In the genomic region with DNA sequence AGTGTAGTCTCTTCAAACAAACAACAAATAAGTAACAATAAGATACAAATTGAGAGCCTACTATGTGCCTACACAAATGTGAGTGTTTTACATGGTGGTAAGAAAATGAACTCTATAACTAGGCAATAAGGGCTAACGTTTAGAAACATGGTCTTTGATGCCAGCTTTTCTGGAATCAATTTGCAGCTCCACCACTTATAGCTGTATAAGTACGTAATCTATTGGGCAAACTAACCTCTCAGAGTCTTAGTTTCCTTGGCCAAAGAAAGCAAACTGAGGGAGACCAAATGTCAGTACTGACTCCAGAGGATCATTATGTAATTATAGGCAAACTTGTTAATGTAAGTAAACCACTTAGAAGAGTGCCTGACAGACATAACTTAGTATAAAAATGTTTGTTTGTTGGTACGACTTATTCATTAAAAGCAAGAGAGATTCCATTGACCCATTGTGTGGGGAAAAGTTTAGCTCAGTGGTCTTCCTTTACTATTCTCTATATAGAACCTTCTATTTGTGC, we compare ENCODE assay signal across 19 cellular contexts. TPM values are rescaled to one million over a fixed set of nuclear protein-coding genes. Genes with fewer than 3 reads are reported as not detected.
A peak's percentile ranks its signal among the peaks of the same experiment; 100 is the strongest.
DNase-seq lines count a peak whose midpoint lies in the region; ATAC-seq, FAIRE-seq and TF ChIP-seq lines count a peak whose summit lies in the region.
"Had no signal": no experiment of that assay in that cellular context is flagged by ENCODE, and none has a peak within 500 bp of the region (broad histone marks: within the 10 kb centered on the region; RNA-seq: fewer than 3 reads in every experiment).

No MANE protein-coding gene starts in this region.

- ATAC-seq in GM21619 (IDR thresholded peaks at IDR 0.05; ENCODE audit: unreplicated experiment) = no peak
- ATAC-seq in left cardiac atrium = no peak

- TF ChIP-seq CTCF in HEK293 (tag by site-specific recombination; IDR thresholded peaks at IDR 0.05) (no peak), esophagus squamous epithelium (IDR thresholded peaks at IDR 0.05) (no peak)

- intact Hi-C loops in esophagus squamous epithelium (cut with DNase I) = no loop called here
- intact Hi-C loops in left cardiac atrium (cut with DNase I) = no loop called here

- FAIRE-seq in TTC549 (lab: Jason Lieb, UNC) = peak; percentile 3
- FAIRE-seq: D721Med, GM12891, GM18507, H54 had no signal

- CTCF ChIA-PET in HEK293 (lab: Yijun Ruan, JAX) = interaction anchor here (1.1 kb wide), 1 partner anchor 49 kb away, joined by 3 read pairs; no protein-coding TSS in a partner anchor

- H3K4me1 ChIP-seq in HEK293 (ENCODE audit: control insufficient read depth, insufficient read depth, low read length) = 0 out of 2 replicates have a peak, but pooled peaks cover 2% of the 10 kb centered on the region
- no peaks in the 10 kb centered on the region for H3K4me1 ChIP-seq in esophagus squamous epithelium
- H3K4me1 ChIP-seq: BLaER1 had no signal

- H3K4me3 ChIP-seq in HEK293 (ENCODE audit: low read depth, low read length) (no peak overlapping the region), esophagus squamous epithelium (no peak overlapping the region)
- H3K4me3 ChIP-seq: BLaER1, HAP-1 had no signal

- H3K27ac ChIP-seq in HEK293 (ENCODE audit: extremely low read depth, low read depth, low read length) = no peak overlapping the region
- H3K27ac ChIP-seq in esophagus squamous epithelium = no peak overlapping the region
- H3K27ac ChIP-seq: BLaER1, C4-2B had no signal

- H3K9me3 ChIP-seq in HEK293 (ENCODE audit: control insufficient read depth, insufficient read depth, low read depth, low read length) (no peaks in the 10 kb centered on the region), esophagus squamous epithelium (no peaks in the 10 kb centered on the region)
- H3K9me3 ChIP-seq: BLaER1, HAP-1 had no signal

- peaks cover 0 to 3% (median 0%) of the 10 kb centered on the region in 4 donors for H3K27me3 ChIP-seq in esophagus squamous epithelium
- H3K27me3 ChIP-seq: BLaER1 had no signal

- POLR2A ChIA-PET in HEK293 (lab: Yijun Ruan, JAX) = no interaction called here

- TF ChIP-seq POLR2A in esophagus squamous epithelium (IDR thresholded peaks at IDR 0.05) = no peak

- peak; percentile 65 for DNase-seq in fibroblast of peridontal ligament (ENCODE audit: extremely low read depth)
- DNase-seq in esophagus squamous epithelium (lab: John Stamatoyannopoulos, UW) = no peak
- no peak for DNase-seq in left cardiac atrium
- DNase-seq: CD4-positive, CD25-positive, alpha-beta regulatory T cell; CD8-positive, alpha-beta memory T cell; DMS53; DMS79 treated with DMSO at 0.1 percent for 48 hours; GF-D8; GOT3 had no signal

- no peaks in the 10 kb centered on the region for H3K36me3 ChIP-seq in HEK293 (ENCODE audit: control insufficient read depth in 2 of 2, insufficient read depth in 1 of 2, low read length in 2 of 2)
- H3K36me3 ChIP-seq in esophagus squamous epithelium = no peaks in the 10 kb centered on the region
- H3K36me3 ChIP-seq: BLaER1, HAP-1 had no signal

- WGBS in esophagus squamous epithelium, 2 donors = 80 to 83% methylated on average over 3 of the region's 3 CpGs

TF ChIP-seq in HEK293, 187 proteins besides CTCF, POLR2A, EP300 and RAD21:
- TF ChIP-seq ZNF404 (tag by site-specific recombination; IDR thresholded peaks at IDR 0.05) = no peak
- TF ChIP-seq, protein P1, sequence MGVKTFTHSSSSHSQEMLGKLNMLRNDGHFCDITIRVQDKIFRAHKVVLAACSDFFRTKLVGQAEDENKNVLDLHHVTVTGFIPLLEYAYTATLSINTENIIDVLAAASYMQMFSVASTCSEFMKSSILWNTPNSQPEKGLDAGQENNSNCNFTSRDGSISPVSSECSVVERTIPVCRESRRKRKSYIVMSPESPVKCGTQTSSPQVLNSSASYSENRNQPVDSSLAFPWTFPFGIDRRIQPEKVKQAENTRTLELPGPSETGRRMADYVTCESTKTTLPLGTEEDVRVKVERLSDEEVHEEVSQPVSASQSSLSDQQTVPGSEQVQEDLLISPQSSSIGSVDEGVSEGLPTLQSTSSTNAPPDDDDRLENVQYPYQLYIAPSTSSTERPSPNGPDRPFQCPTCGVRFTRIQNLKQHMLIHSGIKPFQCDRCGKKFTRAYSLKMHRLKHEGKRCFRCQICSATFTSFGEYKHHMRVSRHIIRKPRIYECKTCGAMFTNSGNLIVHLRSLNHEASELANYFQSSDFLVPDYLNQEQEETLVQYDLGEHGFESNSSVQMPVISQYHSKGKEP (tag by site-specific recombination; IDR thresholded peaks at IDR 0.05) = peak; percentile 38; the same call in 1 of the 2 replicates
- TF ChIP-seq, protein P2, sequence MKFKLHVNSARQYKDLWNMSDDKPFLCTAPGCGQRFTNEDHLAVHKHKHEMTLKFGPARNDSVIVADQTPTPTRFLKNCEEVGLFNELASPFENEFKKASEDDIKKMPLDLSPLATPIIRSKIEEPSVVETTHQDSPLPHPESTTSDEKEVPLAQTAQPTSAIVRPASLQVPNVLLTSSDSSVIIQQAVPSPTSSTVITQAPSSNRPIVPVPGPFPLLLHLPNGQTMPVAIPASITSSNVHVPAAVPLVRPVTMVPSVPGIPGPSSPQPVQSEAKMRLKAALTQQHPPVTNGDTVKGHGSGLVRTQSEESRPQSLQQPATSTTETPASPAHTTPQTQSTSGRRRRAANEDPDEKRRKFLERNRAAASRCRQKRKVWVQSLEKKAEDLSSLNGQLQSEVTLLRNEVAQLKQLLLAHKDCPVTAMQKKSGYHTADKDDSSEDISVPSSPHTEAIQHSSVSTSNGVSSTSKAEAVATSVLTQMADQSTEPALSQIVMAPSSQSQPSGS (tag by site-specific recombination; IDR thresholded peaks at IDR 0.05; ENCODE audit: low read depth) = 0 out of 2 replicates have a peak, but pooled peaks have one; percentile 4
- TF ChIP-seq, protein P3, sequence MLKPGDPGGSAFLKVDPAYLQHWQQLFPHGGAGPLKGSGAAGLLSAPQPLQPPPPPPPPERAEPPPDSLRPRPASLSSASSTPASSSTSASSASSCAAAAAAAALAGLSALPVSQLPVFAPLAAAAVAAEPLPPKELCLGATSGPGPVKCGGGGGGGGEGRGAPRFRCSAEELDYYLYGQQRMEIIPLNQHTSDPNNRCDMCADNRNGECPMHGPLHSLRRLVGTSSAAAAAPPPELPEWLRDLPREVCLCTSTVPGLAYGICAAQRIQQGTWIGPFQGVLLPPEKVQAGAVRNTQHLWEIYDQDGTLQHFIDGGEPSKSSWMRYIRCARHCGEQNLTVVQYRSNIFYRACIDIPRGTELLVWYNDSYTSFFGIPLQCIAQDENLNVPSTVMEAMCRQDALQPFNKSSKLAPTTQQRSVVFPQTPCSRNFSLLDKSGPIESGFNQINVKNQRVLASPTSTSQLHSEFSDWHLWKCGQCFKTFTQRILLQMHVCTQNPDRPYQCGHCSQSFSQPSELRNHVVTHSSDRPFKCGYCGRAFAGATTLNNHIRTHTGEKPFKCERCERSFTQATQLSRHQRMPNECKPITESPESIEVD (tag by site-specific recombination; IDR thresholded peaks at IDR 0.05) = peak; percentile 95
- TF ChIP-seq ZNF548 (tag by site-specific recombination; IDR thresholded peaks at IDR 0.05) = no peak
- TF ChIP-seq ZEB2 (tag by site-specific recombination; IDR thresholded peaks at IDR 0.05) = 0 out of 2 replicates have a peak, but pooled peaks have one; percentile 29
- TF ChIP-seq OSR2 (tag by site-specific recombination; IDR thresholded peaks at IDR 0.05) = peak; percentile 47; the same call in 1 of the 2 replicates
- TF ChIP-seq, protein P4, sequence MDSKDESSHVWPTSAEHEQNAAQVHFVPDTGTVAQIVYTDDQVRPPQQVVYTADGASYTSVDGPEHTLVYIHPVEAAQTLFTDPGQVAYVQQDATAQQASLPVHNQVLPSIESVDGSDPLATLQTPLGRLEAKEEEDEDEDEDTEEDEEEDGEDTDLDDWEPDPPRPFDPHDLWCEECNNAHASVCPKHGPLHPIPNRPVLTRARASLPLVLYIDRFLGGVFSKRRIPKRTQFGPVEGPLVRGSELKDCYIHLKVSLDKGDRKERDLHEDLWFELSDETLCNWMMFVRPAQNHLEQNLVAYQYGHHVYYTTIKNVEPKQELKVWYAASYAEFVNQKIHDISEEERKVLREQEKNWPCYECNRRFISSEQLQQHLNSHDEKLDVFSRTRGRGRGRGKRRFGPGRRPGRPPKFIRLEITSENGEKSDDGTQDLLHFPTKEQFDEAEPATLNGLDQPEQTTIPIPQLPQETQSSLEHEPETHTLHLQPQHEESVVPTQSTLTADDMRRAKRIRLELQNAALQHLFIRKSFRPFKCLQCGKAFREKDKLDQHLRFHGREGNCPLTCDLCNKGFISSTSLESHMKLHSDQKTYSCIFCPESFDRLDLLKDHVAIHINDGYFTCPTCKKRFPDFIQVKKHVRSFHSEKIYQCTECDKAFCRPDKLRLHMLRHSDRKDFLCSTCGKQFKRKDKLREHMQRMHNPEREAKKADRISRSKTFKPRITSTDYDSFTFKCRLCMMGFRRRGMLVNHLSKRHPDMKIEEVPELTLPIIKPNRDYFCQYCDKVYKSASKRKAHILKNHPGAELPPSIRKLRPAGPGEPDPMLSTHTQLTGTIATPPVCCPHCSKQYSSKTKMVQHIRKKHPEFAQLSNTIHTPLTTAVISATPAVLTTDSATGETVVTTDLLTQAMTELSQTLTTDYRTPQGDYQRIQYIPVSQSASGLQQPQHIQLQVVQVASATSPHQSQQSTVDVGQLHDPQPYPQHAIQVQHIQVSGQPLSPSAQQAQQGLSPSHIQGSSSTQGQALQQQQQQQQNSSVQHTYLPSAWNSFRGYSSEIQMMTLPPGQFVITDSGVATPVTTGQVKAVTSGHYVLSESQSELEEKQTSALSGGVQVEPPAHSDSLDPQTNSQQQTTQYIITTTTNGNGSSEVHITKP (tag by site-specific recombination; IDR thresholded peaks at IDR 0.05) = peak; percentile 46

RNA-seq across cellular contexts. Expression of a gene that starts 59.7 kb away (rescaled TPM):
- total RNA-seq in esophagus squamous epithelium (10 to 100 TPM; 39.8 to 50.0 (median 42.9) TPM), left cardiac atrium (10 to 100 TPM; 18.2 to 21.1 TPM)
